Comparison of ENCODE assay signal across 1 cellular context in genomic region chr22:24953294-24954113, GRCh38.
A peak's percentile ranks its signal among the peaks of the same experiment; 100 is the strongest.
TF ChIP-seq lines count a peak whose summit lies in the region.

No MANE protein-coding gene starts in this region.

TF ChIP-seq in HEK293, 187 proteins besides CTCF, POLR2A, EP300 and RAD21 (continued from another document):
- TF ChIP-seq ZNF621 (tag by site-specific recombination; IDR thresholded peaks at IDR 0.05) = no peak
- TF ChIP-seq ZNF37A (tag by site-specific recombination; IDR thresholded peaks at IDR 0.05) = no peak
- peak; percentile 29; the same call in 1 of the 2 replicates for TF ChIP-seq KLF16 (tag by site-specific recombination; IDR thresholded peaks at IDR 0.05)
- peak; percentile 86 for TF ChIP-seq KLF1 (tag by site-specific recombination; IDR thresholded peaks at IDR 0.05)
- no peak for TF ChIP-seq ZNF398 (tag by site-specific recombination; IDR thresholded peaks at IDR 0.05)
- TF ChIP-seq GLIS2 (tag by site-specific recombination; IDR thresholded peaks at IDR 0.05) = peak; percentile 60
- peak; percentile 70; the same call in 1 of the 2 replicates for TF ChIP-seq KLF17 (tag by site-specific recombination; IDR thresholded peaks at IDR 0.05)
- 0 out of 2 replicates have a peak, but pooled peaks have one; percentile 8 for TF ChIP-seq ZFP37 (tag by site-specific recombination; IDR thresholded peaks at IDR 0.05)
- no peak for TF ChIP-seq INSM2 (tag by site-specific recombination; IDR thresholded peaks at IDR 0.05)
- TF ChIP-seq BCL6B (tag by site-specific recombination; IDR thresholded peaks at IDR 0.05) = no peak
- TF ChIP-seq ZNF610 (tag by site-specific recombination; IDR thresholded peaks at IDR 0.05; ENCODE audit: borderline replicate concordance) = no peak
- 0 out of 2 replicates have a peak, but pooled peaks have one; percentile 25 for TF ChIP-seq ZFP69B (tag by site-specific recombination; IDR thresholded peaks at IDR 0.05)
- TF ChIP-seq, protein P1, sequence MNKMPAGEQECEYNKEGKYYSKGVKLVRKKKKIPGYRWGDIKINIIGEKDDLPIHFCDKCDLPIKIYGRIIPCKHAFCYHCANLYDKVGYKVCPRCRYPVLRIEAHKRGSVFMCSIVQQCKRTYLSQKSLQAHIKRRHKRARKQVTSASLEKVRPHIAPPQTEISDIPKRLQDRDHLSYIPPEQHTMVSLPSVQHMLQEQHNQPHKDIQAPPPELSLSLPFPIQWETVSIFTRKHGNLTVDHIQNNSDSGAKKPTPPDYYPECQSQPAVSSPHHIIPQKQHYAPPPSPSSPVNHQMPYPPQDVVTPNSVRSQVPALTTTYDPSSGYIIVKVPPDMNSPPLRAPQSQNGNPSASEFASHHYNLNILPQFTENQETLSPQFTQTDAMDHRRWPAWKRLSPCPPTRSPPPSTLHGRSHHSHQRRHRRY (tag by site-specific recombination; IDR thresholded peaks at IDR 0.05) = no peak
- TF ChIP-seq ZNF335 (tag by site-specific recombination; conservative IDR thresholded peaks at IDR 0.05) = peak; percentile 70
- TF ChIP-seq ZBTB20 (tag by site-specific recombination; IDR thresholded peaks at IDR 0.05) = peak; percentile 88
- TF ChIP-seq, protein P2, sequence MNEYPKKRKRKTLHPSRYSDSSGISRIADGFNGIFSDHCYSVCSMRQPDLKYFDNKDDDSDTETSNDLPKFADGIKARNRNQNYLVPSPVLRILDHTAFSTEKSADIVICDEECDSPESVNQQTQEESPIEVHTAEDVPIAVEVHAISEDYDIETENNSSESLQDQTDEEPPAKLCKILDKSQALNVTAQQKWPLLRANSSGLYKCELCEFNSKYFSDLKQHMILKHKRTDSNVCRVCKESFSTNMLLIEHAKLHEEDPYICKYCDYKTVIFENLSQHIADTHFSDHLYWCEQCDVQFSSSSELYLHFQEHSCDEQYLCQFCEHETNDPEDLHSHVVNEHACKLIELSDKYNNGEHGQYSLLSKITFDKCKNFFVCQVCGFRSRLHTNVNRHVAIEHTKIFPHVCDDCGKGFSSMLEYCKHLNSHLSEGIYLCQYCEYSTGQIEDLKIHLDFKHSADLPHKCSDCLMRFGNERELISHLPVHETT (tag by site-specific recombination; IDR thresholded peaks at IDR 0.05) = 0 out of 2 replicates have a peak, but pooled peaks have one; percentile 7
- peak; percentile 37; the same call in 1 of the 2 replicates for TF ChIP-seq ZBTB7A (tag by site-specific recombination; IDR thresholded peaks at IDR 0.05; ENCODE audit: low read depth)
- TF ChIP-seq, protein P3, sequence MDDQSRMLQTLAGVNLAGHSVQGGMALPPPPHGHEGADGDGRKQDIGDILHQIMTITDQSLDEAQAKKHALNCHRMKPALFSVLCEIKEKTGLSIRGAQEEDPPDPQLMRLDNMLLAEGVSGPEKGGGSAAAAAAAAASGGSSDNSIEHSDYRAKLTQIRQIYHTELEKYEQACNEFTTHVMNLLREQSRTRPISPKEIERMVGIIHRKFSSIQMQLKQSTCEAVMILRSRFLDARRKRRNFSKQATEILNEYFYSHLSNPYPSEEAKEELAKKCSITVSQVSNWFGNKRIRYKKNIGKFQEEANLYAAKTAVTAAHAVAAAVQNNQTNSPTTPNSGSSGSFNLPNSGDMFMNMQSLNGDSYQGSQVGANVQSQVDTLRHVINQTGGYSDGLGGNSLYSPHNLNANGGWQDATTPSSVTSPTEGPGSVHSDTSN (CRISPR knock-in tag; IDR thresholded peaks at IDR 0.05) = no peak
- no peak for TF ChIP-seq ZNF274 (IDR thresholded peaks at IDR 0.05; ENCODE audit: low read length)
- no peak for TF ChIP-seq ZNF274 (tag by site-specific recombination; IDR thresholded peaks at IDR 0.05; ENCODE audit: borderline replicate concordance)
- TF ChIP-seq ZNF560 (tag by site-specific recombination; IDR thresholded peaks at IDR 0.05; ENCODE audit: borderline replicate concordance) = no peak
- TF ChIP-seq ZNF629 (tag by site-specific recombination; IDR thresholded peaks at IDR 0.05) = 0 out of 2 replicates have a peak, but pooled peaks have one; percentile 1
- 0 out of 2 replicates have a peak, but pooled peaks have one; percentile 52 for TF ChIP-seq YY2 (tag by site-specific recombination; IDR thresholded peaks at IDR 0.05)
- TF ChIP-seq ZBTB17 (tag by site-specific recombination; IDR thresholded peaks at IDR 0.05) = peak; percentile 74
- TF ChIP-seq SP3 (tag by site-specific recombination; IDR thresholded peaks at IDR 0.05) = peak; percentile 41; the same call in 1 of the 2 replicates
- TF ChIP-seq, protein P4, sequence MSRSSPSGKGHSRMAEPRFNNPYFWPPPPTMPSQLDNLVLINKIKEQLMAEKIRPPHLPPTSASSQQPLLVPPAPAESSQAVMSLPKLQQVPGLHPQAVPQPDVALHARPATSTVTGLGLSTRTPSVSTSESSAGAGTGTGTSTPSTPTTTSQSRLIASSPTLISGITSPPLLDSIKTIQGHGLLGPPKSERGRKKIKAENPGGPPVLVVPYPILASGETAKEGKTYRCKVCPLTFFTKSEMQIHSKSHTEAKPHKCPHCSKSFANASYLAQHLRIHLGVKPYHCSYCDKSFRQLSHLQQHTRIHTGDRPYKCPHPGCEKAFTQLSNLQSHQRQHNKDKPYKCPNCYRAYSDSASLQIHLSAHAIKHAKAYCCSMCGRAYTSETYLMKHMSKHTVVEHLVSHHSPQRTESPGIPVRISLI (tag by site-specific recombination; IDR thresholded peaks at IDR 0.05) = no peak
- peak; percentile 50 for TF ChIP-seq ZNF692 (tag by site-specific recombination; IDR thresholded peaks at IDR 0.05)
- peak; percentile 82 for TF ChIP-seq KLF9 (tag by site-specific recombination; IDR thresholded peaks at IDR 0.05; ENCODE audit: low read depth)
- TF ChIP-seq ZBTB8A (tag by site-specific recombination; IDR thresholded peaks at IDR 0.05) = 0 out of 2 replicates have a peak, but pooled peaks have one; percentile 46
- TF ChIP-seq, protein P5, sequence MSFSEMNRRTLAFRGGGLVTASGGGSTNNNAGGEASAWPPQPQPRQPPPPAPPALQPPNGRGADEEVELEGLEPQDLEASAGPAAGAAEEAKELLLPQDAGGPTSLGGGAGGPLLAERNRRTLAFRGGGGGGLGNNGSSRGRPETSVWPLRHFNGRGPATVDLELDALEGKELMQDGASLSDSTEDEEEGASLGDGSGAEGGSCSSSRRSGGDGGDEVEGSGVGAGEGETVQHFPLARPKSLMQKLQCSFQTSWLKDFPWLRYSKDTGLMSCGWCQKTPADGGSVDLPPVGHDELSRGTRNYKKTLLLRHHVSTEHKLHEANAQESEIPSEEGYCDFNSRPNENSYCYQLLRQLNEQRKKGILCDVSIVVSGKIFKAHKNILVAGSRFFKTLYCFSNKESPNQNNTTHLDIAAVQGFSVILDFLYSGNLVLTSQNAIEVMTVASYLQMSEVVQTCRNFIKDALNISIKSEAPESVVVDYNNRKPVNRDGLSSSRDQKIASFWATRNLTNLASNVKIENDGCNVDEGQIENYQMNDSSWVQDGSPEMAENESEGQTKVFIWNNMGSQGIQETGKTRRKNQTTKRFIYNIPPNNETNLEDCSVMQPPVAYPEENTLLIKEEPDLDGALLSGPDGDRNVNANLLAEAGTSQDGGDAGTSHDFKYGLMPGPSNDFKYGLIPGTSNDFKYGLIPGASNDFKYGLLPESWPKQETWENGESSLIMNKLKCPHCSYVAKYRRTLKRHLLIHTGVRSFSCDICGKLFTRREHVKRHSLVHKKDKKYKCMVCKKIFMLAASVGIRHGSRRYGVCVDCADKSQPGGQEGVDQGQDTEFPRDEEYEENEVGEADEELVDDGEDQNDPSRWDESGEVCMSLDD (tag by site-specific recombination; IDR thresholded peaks at IDR 0.05) = peak; percentile 68
- TF ChIP-seq PRDM10 (tag by site-specific recombination; IDR thresholded peaks at IDR 0.05) = peak; percentile 83
- no peak for TF ChIP-seq ZNF19 (tag by site-specific recombination; IDR thresholded peaks at IDR 0.05; ENCODE audit: low read depth)
- TF ChIP-seq ZNF792 (tag by site-specific recombination; IDR thresholded peaks at IDR 0.05) = no peak
- TF ChIP-seq ZIC2 (tag by site-specific recombination; IDR thresholded peaks at IDR 0.05) = peak; percentile 60
- TF ChIP-seq ZXDB (tag by site-specific recombination; IDR thresholded peaks at IDR 0.05) = 0 out of 2 replicates have a peak, but pooled peaks have one; percentile 12
- no peak for TF ChIP-seq ZNF239 (tag by site-specific recombination; IDR thresholded peaks at IDR 0.05)
- TF ChIP-seq SCRT2 (tag by site-specific recombination; IDR thresholded peaks at IDR 0.05) = peak; percentile 98
- peak; percentile 43 for TF ChIP-seq ZFHX2 (tag by site-specific recombination; conservative IDR thresholded peaks at IDR 0.05)
- no peak for TF ChIP-seq ZNF670 (tag by site-specific recombination; IDR thresholded peaks at IDR 0.05; ENCODE audit: low read depth)
TF ChIP-seq in HEK293: peak in this region for 30.
